In genomic region chr19:13797870-13798269, GRCh38 we compare ENCODE assay signal across 1 cellular context.
TF ChIP-seq lines count a peak whose summit lies in the region.

No MANE protein-coding gene starts in this region.

TF ChIP-seq in K562, 482 proteins besides CTCF, POLR2A, EP300 and RAD21:
- TF ChIP-seq ZNF121 (CRISPR knock-in tag; conservative IDR thresholded peaks at IDR 0.05), result no peak
- no peak for TF ChIP-seq FOXK2 (conservative IDR thresholded peaks at IDR 0.05 in 1 of 2, IDR thresholded peaks at IDR 0.05 in 1 of 2; ENCODE audit: low read depth in 2 of 2)
- TF ChIP-seq, protein P1, sequence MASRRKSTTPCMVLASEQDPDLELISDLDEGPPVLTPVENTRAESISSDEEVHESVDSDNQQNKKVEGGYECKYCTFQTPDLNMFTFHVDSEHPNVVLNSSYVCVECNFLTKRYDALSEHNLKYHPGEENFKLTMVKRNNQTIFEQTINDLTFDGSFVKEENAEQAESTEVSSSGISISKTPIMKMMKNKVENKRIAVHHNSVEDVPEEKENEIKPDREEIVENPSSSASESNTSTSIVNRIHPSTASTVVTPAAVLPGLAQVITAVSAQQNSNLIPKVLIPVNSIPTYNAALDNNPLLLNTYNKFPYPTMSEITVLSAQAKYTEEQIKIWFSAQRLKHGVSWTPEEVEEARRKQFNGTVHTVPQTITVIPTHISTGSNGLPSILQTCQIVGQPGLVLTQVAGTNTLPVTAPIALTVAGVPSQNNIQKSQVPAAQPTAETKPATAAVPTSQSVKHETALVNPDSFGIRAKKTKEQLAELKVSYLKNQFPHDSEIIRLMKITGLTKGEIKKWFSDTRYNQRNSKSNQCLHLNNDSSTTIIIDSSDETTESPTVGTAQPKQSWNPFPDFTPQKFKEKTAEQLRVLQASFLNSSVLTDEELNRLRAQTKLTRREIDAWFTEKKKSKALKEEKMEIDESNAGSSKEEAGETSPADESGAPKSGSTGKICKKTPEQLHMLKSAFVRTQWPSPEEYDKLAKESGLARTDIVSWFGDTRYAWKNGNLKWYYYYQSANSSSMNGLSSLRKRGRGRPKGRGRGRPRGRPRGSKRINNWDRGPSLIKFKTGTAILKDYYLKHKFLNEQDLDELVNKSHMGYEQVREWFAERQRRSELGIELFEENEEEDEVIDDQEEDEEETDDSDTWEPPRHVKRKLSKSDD (conservative IDR thresholded peaks at IDR 0.05; ENCODE audit: low read length), result no peak
- peak; percentile 24 for TF ChIP-seq MEIS2 (IDR thresholded peaks at IDR 0.05; ENCODE audit: partially characterized antibody)
- no peak for TF ChIP-seq CREB3 (tag; conservative IDR thresholded peaks at IDR 0.05; ENCODE audit: low read depth)
- TF ChIP-seq DACH1 (IDR thresholded peaks at IDR 0.05; ENCODE audit: partially characterized antibody), result peak; percentile 38
- TF ChIP-seq TRIM24 (IDR thresholded peaks at IDR 0.05), result 0 out of 4 replicates have a peak, but pooled peaks have one; percentile 13 to 32
- TF ChIP-seq, protein P2, sequence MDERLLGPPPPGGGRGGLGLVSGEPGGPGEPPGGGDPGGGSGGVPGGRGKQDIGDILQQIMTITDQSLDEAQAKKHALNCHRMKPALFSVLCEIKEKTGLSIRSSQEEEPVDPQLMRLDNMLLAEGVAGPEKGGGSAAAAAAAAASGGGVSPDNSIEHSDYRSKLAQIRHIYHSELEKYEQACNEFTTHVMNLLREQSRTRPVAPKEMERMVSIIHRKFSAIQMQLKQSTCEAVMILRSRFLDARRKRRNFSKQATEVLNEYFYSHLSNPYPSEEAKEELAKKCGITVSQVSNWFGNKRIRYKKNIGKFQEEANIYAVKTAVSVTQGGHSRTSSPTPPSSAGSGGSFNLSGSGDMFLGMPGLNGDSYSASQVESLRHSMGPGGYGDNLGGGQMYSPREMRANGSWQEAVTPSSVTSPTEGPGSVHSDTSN (CRISPR knock-in tag; IDR thresholded peaks at IDR 0.05; ENCODE audit: low read depth), result no peak
- TF ChIP-seq, protein P2 (tag; conservative IDR thresholded peaks at IDR 0.05; ENCODE audit: low read depth), result peak; percentile 49; the same call in 1 of the 2 replicates
- peak; percentile 94 for TF ChIP-seq CEBPG (CRISPR knock-in tag; IDR thresholded peaks at IDR 0.05)
- peak; percentile 95 to 100 for TF ChIP-seq CEBPG (tag; conservative IDR thresholded peaks at IDR 0.05 in 1 of 2, IDR thresholded peaks at IDR 0.05 in 1 of 2)
- TF ChIP-seq, protein P3, sequence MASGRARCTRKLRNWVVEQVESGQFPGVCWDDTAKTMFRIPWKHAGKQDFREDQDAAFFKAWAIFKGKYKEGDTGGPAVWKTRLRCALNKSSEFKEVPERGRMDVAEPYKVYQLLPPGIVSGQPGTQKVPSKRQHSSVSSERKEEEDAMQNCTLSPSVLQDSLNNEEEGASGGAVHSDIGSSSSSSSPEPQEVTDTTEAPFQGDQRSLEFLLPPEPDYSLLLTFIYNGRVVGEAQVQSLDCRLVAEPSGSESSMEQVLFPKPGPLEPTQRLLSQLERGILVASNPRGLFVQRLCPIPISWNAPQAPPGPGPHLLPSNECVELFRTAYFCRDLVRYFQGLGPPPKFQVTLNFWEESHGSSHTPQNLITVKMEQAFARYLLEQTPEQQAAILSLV (tag; IDR thresholded peaks at IDR 0.05), result peak; percentile 98
- peak; percentile 75 for TF ChIP-seq ATF3 (IDR thresholded peaks at IDR 0.05)
- TF ChIP-seq ATF3 (CRISPR knock-in tag; conservative IDR thresholded peaks at IDR 0.05), result no peak
- no peak for TF ChIP-seq MLX (CRISPR knock-in tag; conservative IDR thresholded peaks at IDR 0.05)
- 0 out of 2 replicates have a peak, but pooled peaks have one; percentile 25 for TF ChIP-seq ARID1B (IDR thresholded peaks at IDR 0.05)
- TF ChIP-seq CEBPB (tag; IDR thresholded peaks at IDR 0.05), result peak; percentile 100
- TF ChIP-seq ADNP (tag; IDR thresholded peaks at IDR 0.05), result no peak
- TF ChIP-seq EHMT2 (IDR thresholded peaks at IDR 0.05), result peak; percentile 51; the same call in 1 of the 2 replicates
- no peak for TF ChIP-seq ZNF79 (CRISPR knock-in tag; IDR thresholded peaks at IDR 0.05; ENCODE audit: low read depth)
TF ChIP-seq in K562: peak in this region for 10.
